ENCODE assay signal across 20 cellular contexts in the genomic region with DNA sequence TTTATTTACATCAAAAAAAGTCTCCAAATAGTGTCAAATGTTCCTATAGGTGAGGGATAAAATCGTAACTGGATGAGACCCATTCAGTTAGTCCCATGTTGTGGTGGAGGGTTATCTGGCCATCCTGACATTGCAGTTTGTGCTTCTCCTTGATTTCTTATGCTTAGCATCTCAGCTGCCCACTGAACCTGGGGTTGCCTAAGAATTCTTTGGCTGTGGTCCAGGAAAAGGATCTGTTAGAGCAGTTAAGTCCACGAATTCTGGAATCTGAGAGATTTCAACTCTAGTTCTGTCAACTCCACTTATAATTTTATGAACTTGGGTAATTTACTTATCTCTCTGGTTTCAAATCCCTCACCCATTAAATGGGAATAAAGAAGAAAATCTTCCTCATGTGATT.
DNase-seq lines count a peak whose midpoint lies in the region; ATAC-seq and TF ChIP-seq lines count a peak whose summit lies in the region.
"Had no signal": no experiment of that assay in that cellular context is flagged by ENCODE, and none has a peak within 500 bp of the region (broad histone marks: within the 10 kb centered on the region; RNA-seq: fewer than 3 reads in every experiment).

No MANE protein-coding gene starts in this region.

- H3K9me2 ChIP-seq in PC-9 (ENCODE audit: insufficient read depth): no peaks in the 10 kb centered on the region

- H2AFZ ChIP-seq in PC-9: no peak overlapping the region

- no peaks in the 10 kb centered on the region for H3K4me1 ChIP-seq in PC-9 (replicated peaks; ENCODE audit: insufficient read depth)
- H3K4me1 ChIP-seq: heart left ventricle had no signal

- POLR2A ChIA-PET in PC-9 (lab: Charles Lee; ENCODE audit: unreplicated experiment): interaction anchor here (0.5 kb wide), 1 partner anchor 1549 kb away, joined by 8 read pairs; no protein-coding TSS in a partner anchor

- H3K27ac ChIP-seq in caudate nucleus (ENCODE audit: low read depth, low read length): no peak overlapping the region
- no peak overlapping the region for H3K27ac ChIP-seq in PC-9
- H3K27ac ChIP-seq: heart left ventricle had no signal

- no peaks in the 10 kb centered on the region for H3K27me3 ChIP-seq in PC-9 (ENCODE audit: insufficient read depth, low read depth)
- H3K27me3 ChIP-seq: heart left ventricle had no signal

- H3K36me3 ChIP-seq in PC-9 (ENCODE audit: low read depth): no peaks in the 10 kb centered on the region
- H3K36me3 ChIP-seq: heart left ventricle had no signal

- no peak overlapping the region for H3K4me3 ChIP-seq in PC-9
- H3K4me3 ChIP-seq: heart left ventricle had no signal

- intact Hi-C loops in PC-9 (cut with micrococcal nuclease; ENCODE audit: unreplicated experiment): no loop called here

- no peaks in the 10 kb centered on the region for H3K9me3 Mint-ChIP-seq in chondrocyte (ENCODE audit: low read depth)
- H3K9me3 Mint-ChIP-seq in osteocyte (ENCODE audit: unreplicated experiment): no peaks in the 10 kb centered on the region

- peaks cover 45% of the 10 kb centered on the region for H3K4me1 Mint-ChIP-seq in chondrocyte (ENCODE audit: low read depth)
- peaks cover 66% of the 10 kb centered on the region for H3K4me1 Mint-ChIP-seq in osteocyte (ENCODE audit: unreplicated experiment)

- peak; percentile 5 for DNase-seq in A172 (ENCODE audit: low spot score)
- DNase-seq in chondrocyte (ENCODE audit: low spot score): no peak
- DNase-seq in osteocyte (ENCODE audit: extremely low spot score, unreplicated experiment): no peak
- no peak for DNase-seq in caudate nucleus (lab: John Stamatoyannopoulos, UW)
- no peak for DNase-seq in inferior parietal cortex (ENCODE audit: extremely low spot score)
- no peak for DNase-seq in PC-9
- DNase-seq: activated CD4-positive, alpha-beta T cell treated with anti-CD3 and anti-CD28 coated beads, Interleukin-2, amount 50 U/mL, for 48 hours; activated naive CD4-positive, alpha-beta T cell treated with anti-CD3 and anti-CD28 coated beads for 36 hours; amniotic stem cell; DMS53; heart left ventricle; left cardiac atrium; NCI-H1436; NCI-H2107; NCI-H774; RPMI8226; stimulated activated naive CD4-positive, alpha-beta T cell treated with Interleukin-2 at 50 U/mL for 16 hours had no signal

- CTCF ChIA-PET in PC-9 (lab: Charles Lee): no interaction called here

- H3K9me3 ChIP-seq in PC-9 (ENCODE audit: insufficient read depth, low read depth): no peaks in the 10 kb centered on the region
- H3K9me3 ChIP-seq: heart left ventricle had no signal

- no peak for TF ChIP-seq EP300 in Ishikawa (IDR thresholded peaks at IDR 0.05; ENCODE audit: borderline replicate concordance)

- H3K27me3 Mint-ChIP-seq in chondrocyte (ENCODE audit: low read depth) (no peaks in the 10 kb centered on the region), osteocyte (ENCODE audit: unreplicated experiment) (no peaks in the 10 kb centered on the region)

- TF ChIP-seq RAD21 in Ishikawa (IDR thresholded peaks at IDR 0.05; ENCODE audit: low read depth): no peak

- ATAC-seq in HG02678 (IDR thresholded peaks at IDR 0.05; ENCODE audit: unreplicated experiment): no peak
- ATAC-seq: heart left ventricle, left cardiac atrium, sciatic nerve had no signal

- no TSS peak for BruUV-seq in PC-9 (replicated peaks; lab: Mats Ljungman, UMichigan)

- H3K27ac Mint-ChIP-seq in chondrocyte (ENCODE audit: unreplicated experiment) (peak overlapping the region; percentile 83), osteocyte (ENCODE audit: unreplicated experiment) (peak overlapping the region; percentile 78)
- H3K27ac Mint-ChIP-seq: activated naive CD4-positive, alpha-beta T cell treated with anti-CD3 and anti-CD28 coated beads for 36 hours had no signal

- H3K36me3 Mint-ChIP-seq in chondrocyte (ENCODE audit: low read depth) (no peaks in the 10 kb centered on the region), osteocyte (ENCODE audit: unreplicated experiment) (no peaks in the 10 kb centered on the region)

- H3K79me2 ChIP-seq in PC-9 (ENCODE audit: low read depth): no peaks in the 10 kb centered on the region

- no peak overlapping the region for H3K4me3 Mint-ChIP-seq in chondrocyte (ENCODE audit: unreplicated experiment)
- no peak overlapping the region for H3K4me3 Mint-ChIP-seq in osteocyte (ENCODE audit: unreplicated experiment)
- H3K4me3 Mint-ChIP-seq: activated naive CD4-positive, alpha-beta T cell treated with anti-CD3 and anti-CD28 coated beads for 36 hours had no signal

- TF ChIP-seq CTCF in chondrocyte (IDR thresholded peaks at IDR 0.05): no peak
- TF ChIP-seq CTCF in osteocyte (IDR thresholded peaks at IDR 0.05): no peak
- no peak for TF ChIP-seq CTCF in PC-9 (conservative IDR thresholded peaks at IDR 0.05)

- no peaks in the 10 kb centered on the region for H4K20me1 ChIP-seq in PC-9 (ENCODE audit: insufficient read depth)

- H3F3A ChIP-seq in PC-9 (ENCODE audit: insufficient read depth, low read depth): no peaks in the 10 kb centered on the region

- H3K4me2 ChIP-seq in PC-9: no peak overlapping the region

TF ChIP-seq in Ishikawa, 13 proteins besides CTCF, POLR2A, EP300 and RAD21:
- no peak for TF ChIP-seq REST (IDR thresholded peaks at IDR 0.05; ENCODE audit: low read depth)
- no peak for TF ChIP-seq EGR1 (IDR thresholded peaks at IDR 0.05)
- TF ChIP-seq NFIC (IDR thresholded peaks at IDR 0.05): 0 out of 2 replicates have a peak, but pooled peaks have one; percentile 9
